Comparison of ENCODE assay signal across 8 cellular contexts in genomic region chr4:16897991-16898827, GRCh38. TPM values are rescaled to one million over a fixed set of nuclear protein-coding genes. Genes with fewer than 3 reads are reported as not detected.
DNase-seq lines count a peak whose midpoint lies in the region.

Gene LDB2, minus strand, starts transcription at chr4:16898645.

- no peaks in the 10 kb centered on the region for H3K4me1 ChIP-seq in SJCRH30

- DNase-seq in EH (ENCODE audit: low read depth) = peak; percentile 87
- peak; percentile 40 for DNase-seq in amniotic stem cell (lab: John Stamatoyannopoulos, UW)
- DNase-seq in hepatic stellate cell (ENCODE audit: low spot score) = peak; percentile 52
- peak; percentile 37 to 95 (median 65) for DNase-seq in posterior cingulate gyrus
- DNase-seq in GM19240 (ENCODE audit: insufficient read length, low spot score) = no peak
- DNase-seq in SJCRH30 = no peak
- no peak for DNase-seq in DMS79 (lab: John Stamatoyannopoulos, UW)
- DNase-seq in NCI-H345 (lab: John Stamatoyannopoulos, UW) = no peak

- intact Hi-C loops in posterior cingulate gyrus (cut with DNase I) = no loop called here

- H3K27me3 ChIP-seq in SJCRH30 = peaks cover 11% of the 10 kb centered on the region; the same call in 1 of the 2 replicates

- no peaks in the 10 kb centered on the region for H3K36me3 ChIP-seq in SJCRH30

- H3K27ac ChIP-seq in SJCRH30 = no peak within 1 kb of the TSS

- no peak within 1 kb of the TSS for H3K4me3 ChIP-seq in SJCRH30

- no peaks in the 10 kb centered on the region for H3K9me3 ChIP-seq in SJCRH30 (replicated peaks)

RNA-seq across cellular contexts. Expression of gene LDB2, which starts in this region (rescaled TPM):
- 0.18 and 0.51 TPM in 2 replicates for total RNA-seq in SJCRH30 (2014; rRNA removed; shearing (Covaris generic))

Comparison
In these comparisons a context has a peak if more than half of its experiments do, and no peak if none do; other contexts are left out.
1. DNase-seq: peak in EH (single experiment), amniotic stem cell (single experiment), hepatic stellate cell (single experiment) and posterior cingulate gyrus (10 of 10); none in GM19240 (single experiment), SJCRH30 (0 of 2), DMS79 (single experiment) and NCI-H345 (single experiment).